Comparison of ENCODE assay signal across 28 cellular contexts in genomic region chr20:10947726-10948125, GRCh38.
"Had no signal": no experiment of that assay in that cellular context is flagged by ENCODE, and none has a peak within 500 bp of the region (broad histone marks: within the 10 kb centered on the region; RNA-seq: fewer than 3 reads in every experiment).

No MANE protein-coding gene starts in this region.

- H3K4me1 Mint-ChIP-seq: memory B cell; naive thymus-derived CD8-positive, alpha-beta T cell; nephron; neural crest cell; stimulated activated naive B cell treated with anti-CD40 and anti-IgM and Interleukin-4, amounts not matched to agents 10 μg/mL and 1 μg/mL and 100 μg/mL, for 72 hours had no signal

- H3K36me3 Mint-ChIP-seq: memory B cell; naive thymus-derived CD8-positive, alpha-beta T cell; stimulated activated naive B cell treated with anti-CD40 and anti-IgM and Interleukin-4, amounts not matched to agents 10 μg/mL and 1 μg/mL and 100 μg/mL, for 72 hours had no signal

- H3K4me1 ChIP-seq: left ventricle myocardium inferior, prostate gland, testis, thyroid gland, transverse colon, upper lobe of left lung, vagina had no signal

- FAIRE-seq: kidney, pancreas had no signal

- DNase-seq: hippocampal formation; kidney; left ventricle myocardium inferior; naive thymus-derived CD8-positive, alpha-beta T cell; nucleus accumbens; pancreas; posterior cingulate gyrus; retina; right cardiac atrium; stimulated activated CD4-positive, alpha-beta T cell treated with anti-CD3 and anti-CD28 coated beads, Interleukin-12 subunit alpha, Interleukin-12 subunit beta, amount 100 ng/mL, for 4 hours; stimulated activated CD4-positive, alpha-beta T cell treated with anti-CD3 and anti-CD28 coated beads, Interleukin-15, amount 100 ng/mL, for 24 hours; stimulated activated CD4-positive, alpha-beta T cell treated with anti-CD3 and anti-CD28 coated beads, Interleukin-2, amount 100 ng/mL, for 24 hours; stimulated activated CD4-positive, alpha-beta T cell treated with anti-CD3 and anti-CD28 coated beads, Interleukin-4, amount 100 ng/mL, for 1 hour; stimulated activated naive B cell treated with anti-CD40 and anti-IgM and Interleukin-4, amounts not matched to agents 10 μg/mL and 1 μg/mL and 100 μg/mL, for 72 hours; stimulated activated naive CD8-positive, alpha-beta T cell treated with anti-CD3 and anti-CD28 coated beads, Interleukin-15, Interleukin-2, amounts not matched to agents 100 U/mL and 50 U/mL, for 24 hours; stomach; testis; thyroid gland; transverse colon; upper lobe of left lung had no signal

- H3K4me3 Mint-ChIP-seq: memory B cell; naive thymus-derived CD8-positive, alpha-beta T cell; nephron; neural crest cell; stimulated activated naive B cell treated with anti-CD40 and anti-IgM and Interleukin-4, amounts not matched to agents 10 μg/mL and 1 μg/mL and 100 μg/mL, for 72 hours had no signal

- H3K27ac Mint-ChIP-seq: memory B cell; naive thymus-derived CD8-positive, alpha-beta T cell; nephron; stimulated activated naive B cell treated with anti-CD40 and anti-IgM and Interleukin-4, amounts not matched to agents 10 μg/mL and 1 μg/mL and 100 μg/mL, for 72 hours had no signal

- H3K27me3 Mint-ChIP-seq: memory B cell; stimulated activated naive B cell treated with anti-CD40 and anti-IgM and Interleukin-4, amounts not matched to agents 10 μg/mL and 1 μg/mL and 100 μg/mL, for 72 hours had no signal

- H3K9me3 ChIP-seq: left ventricle myocardium inferior, pancreas, prostate gland, stomach, testis, thyroid gland, transverse colon, upper lobe of left lung, vagina had no signal

- H3K4me3 ChIP-seq: left ventricle myocardium inferior, lung, pancreas, prostate gland, skin epidermis, stomach, testis, thyroid gland, transverse colon, upper lobe of left lung, vagina had no signal

- H3K9me3 Mint-ChIP-seq: nephron had no signal

- H3K27ac ChIP-seq: left ventricle myocardium inferior, pancreas, prostate gland, skin epidermis, stomach, testis, thyroid gland, transverse colon, upper lobe of left lung, vagina had no signal

- H3K36me3 ChIP-seq: left ventricle myocardium inferior, pancreas, prostate gland, stomach, thyroid gland, transverse colon, upper lobe of left lung, vagina had no signal

- H3K27me3 ChIP-seq: pancreas, stomach, testis, thyroid gland, transverse colon, upper lobe of left lung, vagina had no signal

- ATAC-seq: naive thymus-derived CD8-positive, alpha-beta T cell; pancreas; right cardiac atrium; sciatic nerve; stimulated activated naive B cell treated with anti-CD40 and anti-IgM and Interleukin-4, amounts not matched to agents 10 μg/mL and 1 μg/mL and 100 μg/mL, for 72 hours; stimulated activated naive CD8-positive, alpha-beta T cell treated with anti-CD3 and anti-CD28 coated beads, Interleukin-15, Interleukin-2, amounts not matched to agents 100 U/mL and 50 U/mL, for 24 hours had no signal
